9 cellular contexts compared by ENCODE assay signal in the genomic region with DNA sequence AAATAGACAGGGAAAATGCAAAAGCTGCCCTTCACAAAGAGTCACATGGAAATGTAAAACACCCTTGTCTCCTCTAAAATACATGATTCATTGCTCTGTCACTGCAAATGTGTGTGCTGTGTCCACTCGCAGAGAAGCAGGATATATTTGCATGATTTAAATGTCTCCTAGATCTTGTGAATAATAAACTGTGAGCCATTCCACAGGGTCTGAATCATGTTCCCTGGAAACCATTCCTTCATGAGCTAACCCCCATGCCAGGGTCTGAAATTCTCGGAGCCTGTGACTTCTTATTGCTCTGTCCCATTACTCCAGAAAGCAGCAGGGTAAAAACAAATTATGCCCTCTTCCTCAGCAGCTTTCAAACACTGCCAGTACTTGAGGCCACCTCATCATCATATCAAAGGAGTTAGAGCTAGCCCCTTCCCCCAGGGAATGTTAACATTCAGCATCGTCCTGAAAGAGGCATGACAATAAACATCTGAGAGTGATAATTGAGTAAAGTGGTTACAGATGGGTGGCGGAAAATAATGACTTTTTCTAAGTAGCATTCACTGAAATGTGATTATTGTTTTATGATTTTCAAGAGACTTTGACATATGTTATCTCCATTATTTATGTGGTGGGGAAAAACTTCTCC. TPM values are rescaled to one million over a fixed set of nuclear protein-coding genes. Genes with fewer than 3 reads are reported as not detected.
DNase-seq lines count a peak whose midpoint lies in the region; ATAC-seq and TF ChIP-seq lines count a peak whose summit lies in the region.
"Had no signal": no experiment of that assay in that cellular context is flagged by ENCODE, and none has a peak within 500 bp of the region (broad histone marks: within the 10 kb centered on the region; RNA-seq: fewer than 3 reads in every experiment).

No MANE protein-coding gene starts in this region.

- in situ Hi-C loops in Panc1 (cut with HindIII; ENCODE audit: low pct_unique_long_range_greater_than_20kb, low sequenced_read_pairs), result no loop called here

- ATAC-seq in Panc1 (no peak; the same call in 1 of the 2 replicates), foreskin keratinocyte (peak; percentile 99), thoracic aorta (ENCODE audit: insufficient number of reproducible peaks, low FRiP score, low read depth) (peak; percentile 86), T-helper 17 cell (no peak)

- BruUV-seq in Panc1 (replicated peaks; lab: Mats Ljungman, UMichigan), result no TSS peak

- no peak overlapping the region for H3K27ac Mint-ChIP-seq in T-helper 17 cell

- H3K27me3 ChIP-seq in Panc1 (ENCODE audit: control insufficient read depth, insufficient read depth, low read length) (no peaks in the 10 kb centered on the region), foreskin keratinocyte (no peaks in the 10 kb centered on the region), thoracic aorta (replicated peaks; ENCODE audit: insufficient read depth) (no peaks in the 10 kb centered on the region)

- H3K4me1 Mint-ChIP-seq in T-helper 17 cell, result peaks cover 2% of the 10 kb centered on the region

- intact Hi-C loops in Panc1 (cut with micrococcal nuclease; ENCODE audit: unreplicated experiment), result no loop called here

- peak; percentile 94 for DNase-seq in HT1080 (ENCODE audit: low read depth)
- peak; percentile 20 for DNase-seq in Panc1 (ENCODE audit: low read depth, low spot score)
- peak; percentile 85 to 92 for DNase-seq in foreskin keratinocyte
- no peak for DNase-seq in thoracic aorta (ENCODE audit: low spot score)
- DNase-seq in SIG-M5 treated with dmso at 0.1 percent for 504 hours (lab: John Stamatoyannopoulos, UW; ENCODE audit: unreplicated experiment), result no peak
- DNase-seq in T-helper 17 cell, result no peak
- no peak for DNase-seq in activated CD8-positive, alpha-beta memory T cell treated with anti-CD3 and anti-CD28 coated beads for 24 hours
- DNase-seq: activated CD4-positive, alpha-beta T cell treated with anti-CD3 and anti-CD28 coated beads for 4 hours; stimulated activated CD4-positive, alpha-beta T cell treated with anti-CD3 and anti-CD28 coated beads, Interleukin-4, amount 100 ng/mL, for 1 hour had no signal

- CTCF ChIA-PET in Panc1 (lab: Charles Lee), result no interaction called here

- no peak overlapping the region for H3K4me3 Mint-ChIP-seq in T-helper 17 cell

- POLR2A ChIA-PET in Panc1 (lab: Charles Lee), result no interaction called here

- H3K27me3 Mint-ChIP-seq in T-helper 17 cell, result peaks cover 44% of the 10 kb centered on the region

- H3K4me3 ChIP-seq in Panc1 (ENCODE audit: low read depth in 2 of 2, low read length in 2 of 2) (no peak overlapping the region), thoracic aorta (no peak overlapping the region)

- H3K4me1 ChIP-seq in Panc1 (ENCODE audit: control insufficient read depth, insufficient read depth, low read length) (no peaks in the 10 kb centered on the region), foreskin keratinocyte (peaks cover 4% of the 10 kb centered on the region), thoracic aorta (ENCODE audit: control insufficient read depth in 1 of 2, low read depth in 2 of 2) (peaks cover 4 to 16% of the 10 kb centered on the region in 2 donors)

- H3K36me3 ChIP-seq in Panc1 (ENCODE audit: control insufficient read depth, insufficient read depth, low read length) (no peaks in the 10 kb centered on the region), thoracic aorta (no peaks in the 10 kb centered on the region)

- no peak for TF ChIP-seq CTCF in Panc1 (IDR thresholded peaks at IDR 0.05)
- TF ChIP-seq CTCF in foreskin keratinocyte (conservative IDR thresholded peaks at IDR 0.05), result no peak
- no peak for TF ChIP-seq CTCF in thoracic aorta (IDR thresholded peaks at IDR 0.05)

- H3K27ac ChIP-seq in Panc1 (ENCODE audit: low read length) (no peak overlapping the region), foreskin keratinocyte (peak overlapping the region; percentile 5), thoracic aorta (peak overlapping the region in 1 of 2 donors; percentile 23)

- H3K9me3 ChIP-seq in Panc1 (ENCODE audit: control insufficient read depth, insufficient read depth, low read depth, low read length) (no peaks in the 10 kb centered on the region), thoracic aorta (no peaks in the 10 kb centered on the region), T-helper 17 cell (ENCODE audit: control insufficient read depth, low read length, poor library complexity, severe bottlenecking) (no peaks in the 10 kb centered on the region)

- peaks cover 4% of the 10 kb centered on the region for H3K36me3 Mint-ChIP-seq in T-helper 17 cell (ENCODE audit: low read depth)

RNA-seq across cellular contexts. Expression of a gene that starts 11.7 kb away (rescaled TPM):
- not detected in 2 replicates for total RNA-seq in HT1080 (2014; rRNA removed; shearing (Covaris generic))
- polyA plus RNA-seq in HT1080 (2015; cell fraction: cytosol; rRNA removed), result not detected in 2 replicates
- polyA plus RNA-seq in HT1080 (2015; cell fraction: nucleus; rRNA removed), result not detected in 2 replicates
- total RNA-seq in Panc1 (2021; ENCODE audit: unreplicated experiment) (not detected), foreskin keratinocyte (not detected in 2 replicates), thoracic aorta (not detected), T-helper 17 cell (not detected)
- polyA plus RNA-seq in Panc1 (2012; ENCODE audit: insufficient read length), result not detected
- not detected in 2 replicates for polyA plus RNA-seq in foreskin keratinocyte

Comparison
In these comparisons a context has a peak if more than half of its experiments do, and no peak if none do; other contexts are left out.
1. DNase-seq: peak in HT1080 (single experiment), Panc1 (single experiment) and foreskin keratinocyte (2 of 2); none in thoracic aorta (single experiment), SIG-M5 treated with dmso at 0.1 percent for 504 hours (single experiment), T-helper 17 cell (0 of 3) and activated CD8-positive, alpha-beta memory T cell treated with anti-CD3 and anti-CD28 coated beads for 24 hours (single experiment).
2. ATAC-seq: peak in foreskin keratinocyte (single experiment) and thoracic aorta (single experiment); none in Panc1 (single experiment) and T-helper 17 cell (single experiment).